In the genomic region with DNA sequence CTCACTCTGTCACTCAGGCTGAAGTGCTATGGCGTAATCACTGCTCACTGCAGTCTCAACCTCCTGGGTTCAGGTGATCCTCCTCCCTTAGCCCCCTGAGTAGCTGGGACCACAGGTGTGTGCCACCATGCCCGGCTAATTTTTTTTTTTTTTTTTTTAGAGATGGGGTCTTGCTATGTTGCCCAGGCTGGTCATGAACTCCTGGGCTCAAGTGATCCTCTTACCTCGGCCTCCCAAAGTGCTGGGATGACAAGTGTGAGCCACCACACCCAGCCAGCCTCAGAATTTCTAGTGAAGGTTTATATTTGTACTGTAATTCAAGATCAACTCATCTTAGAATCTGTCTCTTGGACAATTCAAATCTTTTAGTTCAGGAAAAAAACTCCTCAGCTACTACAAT, we compare ENCODE assay signal across 4 cellular contexts. TPM values are rescaled to one million over a fixed set of nuclear protein-coding genes. Genes with fewer than 3 reads are reported as not detected.
"Had no signal": no experiment of that assay in that cellular context is flagged by ENCODE, and none has a peak within 500 bp of the region (broad histone marks: within the 10 kb centered on the region; RNA-seq: fewer than 3 reads in every experiment).

No MANE protein-coding gene starts in this region.

RNA-seq across cellular contexts. Expression of a gene that starts 58.9 kb away (rescaled TPM):
- total RNA-seq: NCI-H460, PC-9, Right ventricle myocardium superior, SJSA1 had no signal
